In genomic region chr5:135339623-135340022, GRCh38 we compare ENCODE assay signal across 29 cellular contexts.
"Had no signal": no experiment of that assay in that cellular context is flagged by ENCODE, and none has a peak within 500 bp of the region (broad histone marks: within the 10 kb centered on the region; RNA-seq: fewer than 3 reads in every experiment).

No MANE protein-coding gene starts in this region.

- H3K36me3 ChIP-seq: ovary had no signal

- ATAC-seq: heart right ventricle; left ventricle myocardium superior; lower lobe of right lung; naive thymus-derived CD8-positive, alpha-beta T cell; right lobe of liver had no signal

- H3K9me3 ChIP-seq: esophagus squamous epithelium, heart right ventricle, lower lobe of right lung, ovary, right lobe of liver, stomach, thyroid gland, vagina had no signal

- H3K27ac ChIP-seq: coronary artery, esophagus squamous epithelium, heart right ventricle, lower lobe of right lung, ovary, right lobe of liver, thyroid gland, vagina had no signal

- H3K4me3 ChIP-seq: coronary artery, esophagus squamous epithelium, heart right ventricle, lower lobe of right lung, ovary, right lobe of liver, smooth muscle cell, stomach, thyroid gland, vagina had no signal

- H3K4me2 ChIP-seq: smooth muscle cell had no signal

- H3K4me3 Mint-ChIP-seq: immature natural killer cell; naive thymus-derived CD8-positive, alpha-beta T cell had no signal

- H3K4me1 ChIP-seq: lower lobe of right lung, right lobe of liver, vagina had no signal

- H3K27me3 ChIP-seq: esophagus squamous epithelium, heart right ventricle, ovary, right lobe of liver, stomach, thyroid gland, vagina had no signal

- H3K27me3 Mint-ChIP-seq: naive thymus-derived CD8-positive, alpha-beta T cell had no signal

- DNase-seq: dermis blood vessel endothelial cell; effector memory CD4-positive, alpha-beta T cell; erythroblast; esophagus squamous epithelium; foreskin melanocyte; glutamatergic neuron; heart right ventricle; hypothalamus; immature natural killer cell; islet precursor cell; kidney glomerular epithelial cell; left ventricle myocardium superior; lower lobe of right lung; naive thymus-derived CD8-positive, alpha-beta T cell; occipital lobe; ovary; posterior cingulate gyrus; right lobe of liver; stimulated activated CD4-positive, alpha-beta T cell treated with anti-CD3 and anti-CD28 coated beads, Interleukin-12 subunit alpha, Interleukin-12 subunit beta, amount 100 ng/mL, for 4 hours; stimulated activated CD4-positive, alpha-beta T cell treated with anti-CD3 and anti-CD28 coated beads, Interleukin-1b, Interleukin-23, amount 100 ng/mL, for 48 hours; stimulated activated CD4-positive, alpha-beta T cell treated with anti-CD3 and anti-CD28 coated beads, Interleukin-4, amount 100 ng/mL, for 1 hour; stimulated activated CD8-positive, alpha-beta memory T cell treated with anti-CD3 and anti-CD28 coated beads, Interleukin-4, amount 100 ng/mL, for 48 hours; stimulated activated naive CD4-positive, alpha-beta T cell treated with Interleukin-2 at 50 U/mL for 16 hours; stomach; thyroid gland; trophoblast cell had no signal

- H3K9me3 Mint-ChIP-seq: immature natural killer cell; naive thymus-derived CD8-positive, alpha-beta T cell had no signal

- H3K4me1 Mint-ChIP-seq: immature natural killer cell; naive thymus-derived CD8-positive, alpha-beta T cell had no signal
